Comparison of ENCODE assay signal across 1 cellular context in the genomic region with DNA sequence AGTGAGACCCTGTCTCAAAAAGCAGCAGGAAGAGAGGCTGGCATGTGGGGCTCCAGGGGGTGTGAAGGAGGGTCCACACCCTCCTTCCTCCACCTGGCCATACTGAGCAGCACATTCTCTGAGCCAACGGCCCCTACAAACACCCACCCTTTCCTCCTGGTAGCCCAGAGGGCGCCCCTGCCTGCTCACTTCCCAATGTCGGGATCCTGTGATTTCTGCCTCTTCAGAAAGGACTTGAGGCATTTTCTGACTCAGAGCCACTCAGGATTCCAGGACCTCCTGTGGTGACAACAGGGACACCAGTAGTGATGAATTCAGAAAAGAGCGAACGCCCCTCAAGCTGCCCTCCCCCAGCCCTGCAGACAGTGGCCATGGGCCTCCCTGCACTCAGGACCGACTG.
TF ChIP-seq lines count a peak whose summit lies in the region.

No MANE protein-coding gene starts in this region.

TF ChIP-seq in IMR-90, 13 proteins besides CTCF, POLR2A, EP300 and RAD21:
- TF ChIP-seq CHD1 (IDR thresholded peaks at IDR 0.05; ENCODE audit: low read depth, low read length) (no peak), BHLHE40 (IDR thresholded peaks at IDR 0.05; ENCODE audit: low read depth, low read length) (no peak), MXI1 (IDR thresholded peaks at IDR 0.05; ENCODE audit: borderline replicate concordance, low read depth, low read length) (no peak), SMC3 (IDR thresholded peaks at IDR 0.05; ENCODE audit: low read depth, low read length) (no peak), RCOR1 (IDR thresholded peaks at IDR 0.05; ENCODE audit: insufficient replicate concordance, low read length) (no peak), CEBPB (IDR thresholded peaks at IDR 0.05; ENCODE audit: low read depth, low read length) (no peak), MAZ (IDR thresholded peaks at IDR 0.05; ENCODE audit: borderline replicate concordance, low read depth, low read length) (no peak), RFX5 (IDR thresholded peaks at IDR 0.05; ENCODE audit: low read depth, low read length) (no peak), NFE2L2 (IDR thresholded peaks at IDR 0.05; ENCODE audit: low read depth, low read length) (no peak), MAFK (IDR thresholded peaks at IDR 0.05; ENCODE audit: low read depth, low read length) (no peak), USF2 (IDR thresholded peaks at IDR 0.05; ENCODE audit: low read depth, low read length) (no peak), FOS (IDR thresholded peaks at IDR 0.05; ENCODE audit: low read depth, low read length) (no peak), ELK1 (IDR thresholded peaks at IDR 0.05; ENCODE audit: borderline replicate concordance, low read depth, low read length) (no peak)
